35 cellular contexts compared by ENCODE assay signal in the genomic region with DNA sequence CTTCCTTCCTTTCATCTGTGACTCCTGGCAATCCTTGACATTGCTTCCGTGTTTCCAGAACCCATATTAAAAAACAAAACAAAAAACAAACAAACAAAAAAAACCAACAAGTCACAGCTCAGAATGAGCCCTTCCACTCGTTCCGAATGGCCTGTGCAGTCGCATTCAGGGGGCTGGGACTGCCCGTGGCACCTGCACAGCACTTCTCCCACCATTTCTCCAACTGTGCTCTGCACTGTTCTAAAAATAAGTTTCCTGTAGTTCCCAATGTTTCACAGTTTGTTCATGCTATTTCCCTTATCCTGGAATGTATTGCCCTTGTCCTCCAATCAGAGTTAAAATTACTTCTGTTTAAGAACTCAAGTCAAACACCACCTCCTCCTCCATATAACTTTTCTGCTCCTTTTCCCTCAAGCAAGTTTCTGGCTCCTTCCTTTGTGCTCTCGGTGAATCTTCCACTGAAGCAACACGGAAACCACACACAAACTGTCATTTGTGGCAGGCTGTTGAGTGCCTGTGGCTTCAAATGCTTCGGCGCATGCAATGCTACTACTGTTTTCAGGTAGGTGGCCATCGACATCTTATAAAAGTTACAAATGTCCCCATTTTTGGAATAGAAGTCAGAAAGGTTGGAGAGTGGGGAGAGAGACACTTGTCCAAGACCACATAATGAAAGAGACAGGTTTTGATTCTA. TPM values are rescaled to one million over a fixed set of nuclear protein-coding genes. Genes with fewer than 3 reads are reported as not detected.
"Had no signal": no experiment of that assay in that cellular context is flagged by ENCODE, and none has a peak within 500 bp of the region (broad histone marks: within the 10 kb centered on the region; RNA-seq: fewer than 3 reads in every experiment).

No MANE protein-coding gene starts in this region.

- DNase-seq: activated CD4-positive, alpha-beta memory T cell treated with anti-CD3 and anti-CD28 coated beads, Interleukin-2, amount 10 ng/mL, durations not matched to agents 7 days and 5 days; activated CD4-positive, alpha-beta T cell treated with anti-CD3 and anti-CD28 coated beads, Interleukin-2, amount 10 ng/mL, durations not matched to agents 24 days and 14 days; activated CD4-positive, CD25-positive, alpha-beta regulatory T cell treated with anti-CD3 and anti-CD28 coated beads, Interleukin-2, amount 50 U/mL, for 72 hours; activated CD8-positive, alpha-beta memory T cell treated with anti-CD3 and anti-CD28 coated beads, Interleukin-2, amount 50 U/mL, for 48 hours; activated gamma-delta T cell; activated naive CD4-positive, alpha-beta T cell treated with anti-CD3 and anti-CD28 coated beads, Interleukin-2, amount 10 ng/mL, durations not matched to agents 7 days and 5 days; activated naive CD8-positive, alpha-beta T cell treated with anti-CD3 and anti-CD28 coated beads, Interleukin-2, amount 10 ng/mL, durations not matched to agents 7 days and 5 days; activated T-cell treated with anti-CD3 and anti-CD28 coated beads, Interleukin-2, amount 50 U/mL, for 24 hours; amniotic stem cell; brain microvascular endothelial cell; caudate nucleus; cortex of kidney; gastrocnemius medialis; hypothalamus; immature natural killer cell; lower lobe of right lung; mesendoderm; natural killer cell; occipital lobe; psoas muscle; right cardiac atrium; stimulated activated CD4-positive, alpha-beta T cell treated with anti-CD3 and anti-CD28 coated beads, Interleukin-4, amount 100 ng/mL, for 24 hours; T1000; uterus had no signal

- H3K27me3 Mint-ChIP-seq: activated CD4-positive, alpha-beta memory T cell treated with anti-CD3 and anti-CD28 coated beads, Interleukin-2, amount 10 ng/mL, durations not matched to agents 7 days and 5 days; activated CD4-positive, alpha-beta T cell treated with anti-CD3 and anti-CD28 coated beads, Interleukin-2, amount 10 ng/mL, durations not matched to agents 24 days and 14 days; activated naive CD4-positive, alpha-beta T cell treated with anti-CD3 and anti-CD28 coated beads, Interleukin-2, amount 10 ng/mL, durations not matched to agents 7 days and 5 days; activated naive CD8-positive, alpha-beta T cell treated with anti-CD3 and anti-CD28 coated beads, Interleukin-2, amount 10 ng/mL, durations not matched to agents 7 days and 5 days; activated T-cell treated with anti-CD3 and anti-CD28 coated beads, Interleukin-2, amount 50 U/mL, for 24 hours; stimulated activated naive CD8-positive, alpha-beta T cell treated with anti-CD3 and anti-CD28 coated beads, Interleukin-15, Interleukin-2, amounts not matched to agents 100 ng/mL and 50 ng/mL, for 24 hours; type B pancreatic cell had no signal

- H3K4me1 ChIP-seq: gastrocnemius medialis, lower lobe of right lung, neural progenitor cell, parathyroid adenoma, psoas muscle, uterus had no signal

- ATAC-seq: gastrocnemius medialis; left lobe of liver; lower lobe of right lung; natural killer cell; psoas muscle; right cardiac atrium; stimulated activated effector memory CD8-positive, alpha-beta T cell treated with anti-CD3 and anti-CD28 coated beads, Interleukin-12 subunit alpha, Interleukin-12 subunit beta, amount 100 ng/mL, for 72 hours had no signal

- H3K36me3 Mint-ChIP-seq: activated naive CD4-positive, alpha-beta T cell treated with anti-CD3 and anti-CD28 coated beads, Interleukin-2, amount 10 ng/mL, durations not matched to agents 7 days and 5 days; activated naive CD8-positive, alpha-beta T cell treated with anti-CD3 and anti-CD28 coated beads, Interleukin-2, amount 10 ng/mL, durations not matched to agents 7 days and 5 days; natural killer cell; stimulated activated effector memory CD8-positive, alpha-beta T cell treated with anti-CD3 and anti-CD28 coated beads, Interleukin-12 subunit alpha, Interleukin-12 subunit beta, amount 100 ng/mL, for 72 hours had no signal

- H3K4me1 Mint-ChIP-seq: activated CD4-positive, alpha-beta memory T cell treated with anti-CD3 and anti-CD28 coated beads, Interleukin-2, amount 10 ng/mL, durations not matched to agents 7 days and 5 days; activated CD4-positive, alpha-beta T cell treated with anti-CD3 and anti-CD28 coated beads, Interleukin-2, amount 10 ng/mL, durations not matched to agents 24 days and 14 days; activated naive CD4-positive, alpha-beta T cell treated with anti-CD3 and anti-CD28 coated beads, Interleukin-2, amount 10 ng/mL, durations not matched to agents 7 days and 5 days; activated naive CD8-positive, alpha-beta T cell treated with anti-CD3 and anti-CD28 coated beads, Interleukin-2, amount 10 ng/mL, durations not matched to agents 7 days and 5 days; natural killer cell; neural progenitor cell; stimulated activated effector memory CD8-positive, alpha-beta T cell treated with anti-CD3 and anti-CD28 coated beads, Interleukin-12 subunit alpha, Interleukin-12 subunit beta, amount 100 ng/mL, for 72 hours had no signal

- H3K36me3 ChIP-seq: brain microvascular endothelial cell, gastrocnemius medialis, lower lobe of right lung, neural progenitor cell, thoracic aorta, uterus had no signal

- H3K4me3 ChIP-seq: gastrocnemius medialis, lower lobe of right lung, neural progenitor cell, psoas muscle, thoracic aorta, uterus had no signal

- H3K27ac Mint-ChIP-seq: activated CD4-positive, alpha-beta memory T cell treated with anti-CD3 and anti-CD28 coated beads, Interleukin-2, amount 10 ng/mL, durations not matched to agents 7 days and 5 days; activated CD4-positive, alpha-beta T cell treated with anti-CD3 and anti-CD28 coated beads, Interleukin-2, amount 10 ng/mL, durations not matched to agents 24 days and 14 days; activated naive CD4-positive, alpha-beta T cell treated with anti-CD3 and anti-CD28 coated beads, Interleukin-2, amount 10 ng/mL, durations not matched to agents 7 days and 5 days; activated naive CD8-positive, alpha-beta T cell treated with anti-CD3 and anti-CD28 coated beads, Interleukin-2, amount 10 ng/mL, durations not matched to agents 7 days and 5 days; activated T-cell treated with anti-CD3 and anti-CD28 coated beads, Interleukin-2, amount 50 U/mL, for 24 hours; immature natural killer cell; natural killer cell; neural progenitor cell; stimulated activated effector memory CD8-positive, alpha-beta T cell treated with anti-CD3 and anti-CD28 coated beads, Interleukin-12 subunit alpha, Interleukin-12 subunit beta, amount 100 ng/mL, for 72 hours; stimulated activated naive CD8-positive, alpha-beta T cell treated with anti-CD3 and anti-CD28 coated beads, Interleukin-15, Interleukin-2, amounts not matched to agents 100 ng/mL and 50 ng/mL, for 24 hours; T-helper 1 cell treated with Interleukin-12 subunit alpha and Interleukin-12 subunit beta and Interleukin-4 antibody, amounts not matched to agents 30 μg/mL and 1 μg/mL, for 36 hours; type B pancreatic cell had no signal

- FAIRE-seq: astrocyte, endometrium had no signal

- H3K27ac ChIP-seq: brain microvascular endothelial cell, epithelial cell of prostate, gastrocnemius medialis, lower lobe of right lung, neural progenitor cell, parathyroid adenoma, psoas muscle, thoracic aorta, uterus had no signal

- H3K79me2 ChIP-seq: parathyroid adenoma had no signal

- H3K9me3 ChIP-seq: gastrocnemius medialis, lower lobe of right lung, psoas muscle, thoracic aorta, uterus had no signal

- H3K27me3 ChIP-seq: brain microvascular endothelial cell, gastrocnemius medialis, neural progenitor cell, uterus had no signal

- H2AFZ ChIP-seq: neural progenitor cell, parathyroid adenoma had no signal

- H3K9ac ChIP-seq: neural progenitor cell, parathyroid adenoma had no signal

- H3K9me3 Mint-ChIP-seq: activated CD4-positive, alpha-beta T cell treated with anti-CD3 and anti-CD28 coated beads, Interleukin-2, amount 10 ng/mL, durations not matched to agents 24 days and 14 days; activated T-cell treated with anti-CD3 and anti-CD28 coated beads, Interleukin-2, amount 50 U/mL, for 24 hours; stimulated activated naive CD8-positive, alpha-beta T cell treated with anti-CD3 and anti-CD28 coated beads, Interleukin-15, Interleukin-2, amounts not matched to agents 100 ng/mL and 50 ng/mL, for 24 hours had no signal

- H3K4me2 ChIP-seq: neural progenitor cell had no signal

- H3K4me3 Mint-ChIP-seq: activated CD4-positive, alpha-beta memory T cell treated with anti-CD3 and anti-CD28 coated beads, Interleukin-2, amount 10 ng/mL, durations not matched to agents 7 days and 5 days; activated CD4-positive, alpha-beta T cell treated with anti-CD3 and anti-CD28 coated beads, Interleukin-2, amount 10 ng/mL, durations not matched to agents 24 days and 14 days; activated naive CD4-positive, alpha-beta T cell treated with anti-CD3 and anti-CD28 coated beads, Interleukin-2, amount 10 ng/mL, durations not matched to agents 7 days and 5 days; activated naive CD8-positive, alpha-beta T cell treated with anti-CD3 and anti-CD28 coated beads, Interleukin-2, amount 10 ng/mL, durations not matched to agents 7 days and 5 days; activated T-cell treated with anti-CD3 and anti-CD28 coated beads, Interleukin-2, amount 50 U/mL, for 24 hours; immature natural killer cell; natural killer cell; neural progenitor cell; stimulated activated effector memory CD8-positive, alpha-beta T cell treated with anti-CD3 and anti-CD28 coated beads, Interleukin-12 subunit alpha, Interleukin-12 subunit beta, amount 100 ng/mL, for 72 hours; stimulated activated naive CD8-positive, alpha-beta T cell treated with anti-CD3 and anti-CD28 coated beads, Interleukin-15, Interleukin-2, amounts not matched to agents 100 ng/mL and 50 ng/mL, for 24 hours; T-helper 1 cell treated with Interleukin-12 subunit alpha and Interleukin-12 subunit beta and Interleukin-4 antibody, amounts not matched to agents 30 μg/mL and 1 μg/mL, for 36 hours; type B pancreatic cell had no signal

RNA-seq across cellular contexts. Expression of a gene that starts 57.7 kb away (rescaled TPM):
- total RNA-seq: activated CD4-positive, alpha-beta memory T cell treated with anti-CD3 and anti-CD28 coated beads, Interleukin-2, amount 10 ng/mL, durations not matched to agents 7 days and 5 days; activated CD4-positive, alpha-beta T cell treated with anti-CD3 and anti-CD28 coated beads, Interleukin-2, amount 10 ng/mL, durations not matched to agents 24 days and 14 days; activated naive CD8-positive, alpha-beta T cell treated with anti-CD3 and anti-CD28 coated beads, Interleukin-2, amount 10 ng/mL, durations not matched to agents 7 days and 5 days; natural killer cell had no signal
- polyA plus RNA-seq: immature natural killer cell had no signal
